ENCODE assay signal across 1 cellular context in the genomic region with DNA sequence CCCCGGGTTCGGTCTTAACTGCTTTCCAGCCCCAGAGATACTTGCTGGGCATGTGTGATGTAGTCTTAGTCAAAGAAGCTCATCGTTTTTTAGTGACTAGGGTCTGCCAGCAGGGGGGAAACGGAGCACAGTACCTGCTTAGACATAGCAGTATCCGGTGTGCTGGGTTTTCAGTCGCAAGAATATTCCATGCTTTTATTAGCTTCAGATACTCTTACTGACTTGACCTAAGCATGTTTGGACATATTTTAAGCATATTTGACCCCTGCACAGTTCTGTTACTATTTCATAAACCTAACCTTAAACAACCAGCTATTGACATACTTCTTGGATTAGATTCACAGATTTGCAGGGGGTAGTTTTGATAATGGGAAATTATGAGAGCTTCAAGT.
TF ChIP-seq lines count a peak whose summit lies in the region.

No MANE protein-coding gene starts in this region.

TF ChIP-seq in HepG2, 621 proteins besides CTCF, POLR2A, EP300 and RAD21 (continued from another document and continues in another):
- TF ChIP-seq ZNF784 (CRISPR knock-in tag; IDR thresholded peaks at IDR 0.05; ENCODE audit: borderline replicate concordance) = peak; percentile 52; the same call in 1 of the 2 replicates
- no peak for TF ChIP-seq TP53 (CRISPR knock-in tag; conservative IDR thresholded peaks at IDR 0.05)
- TF ChIP-seq ZNF629 (CRISPR knock-in tag; conservative IDR thresholded peaks at IDR 0.05) = peak; percentile 5; the same call in 1 of the 2 replicates
- TF ChIP-seq XRCC5 (optimal IDR thresholded peaks at IDR 0.05; ENCODE audit: low read length) = peak; percentile 73
- no peak for TF ChIP-seq NFRKB (IDR thresholded peaks at IDR 0.05)
- peak; percentile 65 for TF ChIP-seq SAP130 (CRISPR knock-in tag; IDR thresholded peaks at IDR 0.05; ENCODE audit: low read depth)
- TF ChIP-seq ETV5 (CRISPR knock-in tag; IDR thresholded peaks at IDR 0.05; ENCODE audit: borderline replicate concordance) = peak; percentile 40; the same call in 1 of the 2 replicates
- no peak for TF ChIP-seq ZNF468 (CRISPR knock-in tag; IDR thresholded peaks at IDR 0.05)
- no peak; the same call in 1 of the 2 replicates for TF ChIP-seq MYPOP (CRISPR knock-in tag; IDR thresholded peaks at IDR 0.05)
- no peak for TF ChIP-seq GLI4 (CRISPR knock-in tag; IDR thresholded peaks at IDR 0.05; ENCODE audit: borderline replicate concordance)
- TF ChIP-seq THAP11 (CRISPR knock-in tag; IDR thresholded peaks at IDR 0.05) = no peak
- no peak for TF ChIP-seq CREM (IDR thresholded peaks at IDR 0.05)
- no peak for TF ChIP-seq CREM (CRISPR knock-in tag; IDR thresholded peaks at IDR 0.05)
- TF ChIP-seq KDM2A (CRISPR knock-in tag; IDR thresholded peaks at IDR 0.05; ENCODE audit: borderline replicate concordance, low read depth) = no peak
- TF ChIP-seq SIX4 (CRISPR knock-in tag; IDR thresholded peaks at IDR 0.05) = 0 out of 2 replicates have a peak, but pooled peaks have one; percentile 8
- no peak for TF ChIP-seq PITX1 (CRISPR knock-in tag; IDR thresholded peaks at IDR 0.05)
- TF ChIP-seq NFIB (CRISPR knock-in tag; IDR thresholded peaks at IDR 0.05; ENCODE audit: borderline replicate concordance) = no peak
- no peak for TF ChIP-seq ZNF563 (CRISPR knock-in tag; IDR thresholded peaks at IDR 0.05)
- TF ChIP-seq ZNF337 (CRISPR knock-in tag; IDR thresholded peaks at IDR 0.05; ENCODE audit: borderline replicate concordance, low read depth) = no peak
- 0 out of 2 replicates have a peak, but pooled peaks have one; percentile 4 for TF ChIP-seq ZFY (CRISPR knock-in tag; IDR thresholded peaks at IDR 0.05)
- TF ChIP-seq ARID2 (CRISPR knock-in tag; IDR thresholded peaks at IDR 0.05; ENCODE audit: borderline replicate concordance) = no peak
- no peak for TF ChIP-seq ZSCAN20 (CRISPR knock-in tag; IDR thresholded peaks at IDR 0.05; ENCODE audit: borderline replicate concordance)
- TF ChIP-seq DZIP1 (CRISPR knock-in tag; IDR thresholded peaks at IDR 0.05) = no peak
- TF ChIP-seq ZNF792 (CRISPR knock-in tag; IDR thresholded peaks at IDR 0.05) = 0 out of 2 replicates have a peak, but pooled peaks have one; percentile 40
- TF ChIP-seq NCOA2 (CRISPR knock-in tag; IDR thresholded peaks at IDR 0.05) = no peak
- TF ChIP-seq, protein P1, sequence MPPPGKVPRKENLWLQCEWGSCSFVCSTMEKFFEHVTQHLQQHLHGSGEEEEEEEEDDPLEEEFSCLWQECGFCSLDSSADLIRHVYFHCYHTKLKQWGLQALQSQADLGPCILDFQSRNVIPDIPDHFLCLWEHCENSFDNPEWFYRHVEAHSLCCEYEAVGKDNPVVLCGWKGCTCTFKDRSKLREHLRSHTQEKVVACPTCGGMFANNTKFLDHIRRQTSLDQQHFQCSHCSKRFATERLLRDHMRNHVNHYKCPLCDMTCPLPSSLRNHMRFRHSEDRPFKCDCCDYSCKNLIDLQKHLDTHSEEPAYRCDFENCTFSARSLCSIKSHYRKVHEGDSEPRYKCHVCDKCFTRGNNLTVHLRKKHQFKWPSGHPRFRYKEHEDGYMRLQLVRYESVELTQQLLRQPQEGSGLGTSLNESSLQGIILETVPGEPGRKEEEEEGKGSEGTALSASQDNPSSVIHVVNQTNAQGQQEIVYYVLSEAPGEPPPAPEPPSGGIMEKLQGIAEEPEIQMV (CRISPR knock-in tag; IDR thresholded peaks at IDR 0.05; ENCODE audit: low read depth) = no peak
- TF ChIP-seq HNRNPK (IDR thresholded peaks at IDR 0.05; ENCODE audit: low read depth, low read length, poor library complexity, severe bottlenecking) = no peak
- TF ChIP-seq GATAD1 (CRISPR knock-in tag; IDR thresholded peaks at IDR 0.05) = no peak
- no peak for TF ChIP-seq EHMT2 (IDR thresholded peaks at IDR 0.05; ENCODE audit: borderline replicate concordance, low read depth, low read length)
- 0 out of 2 replicates have a peak, but pooled peaks have one; percentile 46 for TF ChIP-seq KAT8 (CRISPR knock-in tag; IDR thresholded peaks at IDR 0.05)
- TF ChIP-seq ZNF225 (CRISPR knock-in tag; IDR thresholded peaks at IDR 0.05) = no peak
- 0 out of 2 replicates have a peak, but pooled peaks have one; percentile 18 for TF ChIP-seq THRA (CRISPR knock-in tag; IDR thresholded peaks at IDR 0.05; ENCODE audit: borderline replicate concordance)
- no peak for TF ChIP-seq SRF (IDR thresholded peaks at IDR 0.05; ENCODE audit: low read depth, low read length)
- no peak for TF ChIP-seq NR2F1 (CRISPR knock-in tag; IDR thresholded peaks at IDR 0.05)
- TF ChIP-seq ZNF333 (CRISPR knock-in tag; IDR thresholded peaks at IDR 0.05; ENCODE audit: borderline replicate concordance) = no peak
- no peak for TF ChIP-seq CC2D1A (CRISPR knock-in tag; IDR thresholded peaks at IDR 0.05)
- TF ChIP-seq, protein P2, sequence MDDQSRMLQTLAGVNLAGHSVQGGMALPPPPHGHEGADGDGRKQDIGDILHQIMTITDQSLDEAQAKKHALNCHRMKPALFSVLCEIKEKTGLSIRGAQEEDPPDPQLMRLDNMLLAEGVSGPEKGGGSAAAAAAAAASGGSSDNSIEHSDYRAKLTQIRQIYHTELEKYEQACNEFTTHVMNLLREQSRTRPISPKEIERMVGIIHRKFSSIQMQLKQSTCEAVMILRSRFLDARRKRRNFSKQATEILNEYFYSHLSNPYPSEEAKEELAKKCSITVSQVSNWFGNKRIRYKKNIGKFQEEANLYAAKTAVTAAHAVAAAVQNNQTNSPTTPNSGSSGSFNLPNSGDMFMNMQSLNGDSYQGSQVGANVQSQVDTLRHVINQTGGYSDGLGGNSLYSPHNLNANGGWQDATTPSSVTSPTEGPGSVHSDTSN (CRISPR knock-in tag; IDR thresholded peaks at IDR 0.05; ENCODE audit: borderline replicate concordance) = no peak
- no peak for TF ChIP-seq ZNF562 (CRISPR knock-in tag; IDR thresholded peaks at IDR 0.05; ENCODE audit: borderline replicate concordance)
- TF ChIP-seq LCORL (IDR thresholded peaks at IDR 0.05) = no peak
- no peak for TF ChIP-seq LCORL (CRISPR knock-in tag; IDR thresholded peaks at IDR 0.05)
- no peak for TF ChIP-seq ZKSCAN5 (CRISPR knock-in tag; IDR thresholded peaks at IDR 0.05)
- TF ChIP-seq KMT2A (CRISPR knock-in tag; IDR thresholded peaks at IDR 0.05) = peak; percentile 64; the same call in 1 of the 2 replicates
- TF ChIP-seq ZIK1 (CRISPR knock-in tag; IDR thresholded peaks at IDR 0.05; ENCODE audit: borderline replicate concordance, low read depth) = no peak
- TF ChIP-seq MIXL1 (CRISPR knock-in tag; IDR thresholded peaks at IDR 0.05) = 0 out of 2 replicates have a peak, but pooled peaks have one; percentile 47
- TF ChIP-seq HBP1 (CRISPR knock-in tag; IDR thresholded peaks at IDR 0.05; ENCODE audit: low read depth) = no peak
- no peak for TF ChIP-seq HMG20B (CRISPR knock-in tag; conservative IDR thresholded peaks at IDR 0.05)
- no peak for TF ChIP-seq TBP (CRISPR knock-in tag; IDR thresholded peaks at IDR 0.05)
- TF ChIP-seq, protein P3, sequence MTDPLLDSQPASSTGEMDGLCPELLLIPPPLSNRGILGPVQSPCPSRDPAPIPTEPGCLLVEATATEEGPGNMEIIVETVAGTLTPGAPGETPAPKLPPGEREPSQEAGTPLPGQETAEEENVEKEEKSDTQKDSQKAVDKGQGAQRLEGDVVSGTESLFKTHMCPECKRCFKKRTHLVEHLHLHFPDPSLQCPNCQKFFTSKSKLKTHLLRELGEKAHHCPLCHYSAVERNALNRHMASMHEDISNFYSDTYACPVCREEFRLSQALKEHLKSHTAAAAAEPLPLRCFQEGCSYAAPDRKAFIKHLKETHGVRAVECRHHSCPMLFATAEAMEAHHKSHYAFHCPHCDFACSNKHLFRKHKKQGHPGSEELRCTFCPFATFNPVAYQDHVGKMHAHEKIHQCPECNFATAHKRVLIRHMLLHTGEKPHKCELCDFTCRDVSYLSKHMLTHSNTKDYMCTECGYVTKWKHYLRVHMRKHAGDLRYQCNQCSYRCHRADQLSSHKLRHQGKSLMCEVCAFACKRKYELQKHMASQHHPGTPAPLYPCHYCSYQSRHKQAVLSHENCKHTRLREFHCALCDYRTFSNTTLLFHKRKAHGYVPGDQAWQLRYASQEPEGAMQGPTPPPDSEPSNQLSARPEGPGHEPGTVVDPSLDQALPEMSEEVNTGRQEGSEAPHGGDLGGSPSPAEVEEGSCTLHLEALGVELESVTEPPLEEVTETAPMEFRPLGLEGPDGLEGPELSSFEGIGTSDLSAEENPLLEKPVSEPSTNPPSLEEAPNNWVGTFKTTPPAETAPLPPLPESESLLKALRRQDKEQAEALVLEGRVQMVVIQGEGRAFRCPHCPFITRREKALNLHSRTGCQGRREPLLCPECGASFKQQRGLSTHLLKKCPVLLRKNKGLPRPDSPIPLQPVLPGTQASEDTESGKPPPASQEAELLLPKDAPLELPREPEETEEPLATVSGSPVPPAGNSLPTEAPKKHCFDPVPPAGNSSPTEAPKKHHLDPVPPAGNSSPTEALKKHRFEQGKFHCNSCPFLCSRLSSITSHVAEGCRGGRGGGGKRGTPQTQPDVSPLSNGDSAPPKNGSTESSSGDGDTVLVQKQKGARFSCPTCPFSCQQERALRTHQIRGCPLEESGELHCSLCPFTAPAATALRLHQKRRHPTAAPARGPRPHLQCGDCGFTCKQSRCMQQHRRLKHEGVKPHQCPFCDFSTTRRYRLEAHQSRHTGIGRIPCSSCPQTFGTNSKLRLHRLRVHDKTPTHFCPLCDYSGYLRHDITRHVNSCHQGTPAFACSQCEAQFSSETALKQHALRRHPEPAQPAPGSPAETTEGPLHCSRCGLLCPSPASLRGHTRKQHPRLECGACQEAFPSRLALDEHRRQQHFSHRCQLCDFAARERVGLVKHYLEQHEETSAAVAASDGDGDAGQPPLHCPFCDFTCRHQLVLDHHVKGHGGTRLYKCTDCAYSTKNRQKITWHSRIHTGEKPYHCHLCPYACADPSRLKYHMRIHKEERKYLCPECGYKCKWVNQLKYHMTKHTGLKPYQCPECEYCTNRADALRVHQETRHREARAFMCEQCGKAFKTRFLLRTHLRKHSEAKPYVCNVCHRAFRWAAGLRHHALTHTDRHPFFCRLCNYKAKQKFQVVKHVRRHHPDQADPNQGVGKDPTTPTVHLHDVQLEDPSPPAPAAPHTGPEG (CRISPR knock-in tag; IDR thresholded peaks at IDR 0.05) = no peak
- TF ChIP-seq DR1 (CRISPR knock-in tag; IDR thresholded peaks at IDR 0.05) = no peak
- no peak for TF ChIP-seq POLR2AphosphoS2 (IDR thresholded peaks at IDR 0.05; ENCODE audit: low read depth, low read length)
- no peak for TF ChIP-seq ZNF552 (CRISPR knock-in tag; IDR thresholded peaks at IDR 0.05; ENCODE audit: borderline replicate concordance)
- TF ChIP-seq ZNF569 (CRISPR knock-in tag; IDR thresholded peaks at IDR 0.05; ENCODE audit: borderline replicate concordance) = no peak
- TF ChIP-seq HNRNPL (IDR thresholded peaks at IDR 0.05; ENCODE audit: low read depth, low read length) = no peak
- TF ChIP-seq SMC3 (IDR thresholded peaks at IDR 0.05; ENCODE audit: low read length) = peak; percentile 60
- no peak for TF ChIP-seq BCL6 (CRISPR knock-in tag; IDR thresholded peaks at IDR 0.05)
- TF ChIP-seq KAT2B (IDR thresholded peaks at IDR 0.05; ENCODE audit: borderline replicate concordance, low read depth, low read length) = no peak
- no peak for TF ChIP-seq YY1 (IDR thresholded peaks at IDR 0.05; ENCODE audit: insufficient read depth, insufficient replicate concordance, low read depth, low read length)
